In the genomic region with DNA sequence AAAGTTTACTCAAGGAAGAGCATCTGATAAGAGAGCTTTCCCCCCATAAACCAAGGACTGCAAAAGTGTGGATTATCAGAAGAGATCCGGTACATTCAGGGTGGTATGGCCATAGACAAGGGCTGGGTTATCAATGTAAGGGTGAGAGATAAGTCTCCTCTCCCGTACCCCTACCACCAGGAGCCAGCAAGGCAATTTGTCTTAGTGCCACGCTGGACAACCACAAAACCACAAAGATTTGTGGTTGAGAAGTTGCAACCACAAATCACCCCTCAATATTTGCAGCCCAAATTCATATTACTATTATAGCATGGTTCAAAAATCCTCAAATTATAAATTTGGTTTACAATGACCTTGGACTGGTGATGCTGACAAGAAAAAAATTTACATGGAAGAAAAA, we compare ENCODE assay signal across 21 cellular contexts. TPM values are rescaled to one million over a fixed set of nuclear protein-coding genes. Genes with fewer than 3 reads are reported as not detected.
A peak's percentile ranks its signal among the peaks of the same experiment; 100 is the strongest.
DNase-seq lines count a peak whose midpoint lies in the region; ATAC-seq and TF ChIP-seq lines count a peak whose summit lies in the region.
"Had no signal": no experiment of that assay in that cellular context is flagged by ENCODE, and none has a peak within 500 bp of the region (broad histone marks: within the 10 kb centered on the region; RNA-seq: fewer than 3 reads in every experiment).

No MANE protein-coding gene starts in this region.

- peak overlapping the region; percentile 19 for H3K4me3 Mint-ChIP-seq in activated CD8-positive, alpha-beta T cell treated with anti-CD3 and anti-CD28 coated beads, Interleukin-2, amount 10 ng/mL, durations not matched to agents 7 days and 5 days
- no peak overlapping the region for H3K4me3 Mint-ChIP-seq in activated CD8-positive, alpha-beta T cell treated with anti-CD3 and anti-CD28 coated beads for 36 hours
- no peak overlapping the region for H3K4me3 Mint-ChIP-seq in activated T-helper 2 cell treated with anti-CD3 and anti-CD28 coated beads, Interferon-gamma antibody, Interleukin-2, Interleukin-4, amounts not matched to agents 10 μg/mL and 5 μg/mL and 100 μg/mL, durations not matched to agents 14 hours and 24 hours and 36 hours (ENCODE audit: low read depth)
- H3K4me3 Mint-ChIP-seq in nephron progenitor cell: no peak overlapping the region
- H3K4me3 Mint-ChIP-seq: GM23338 had no signal

- H4K20me1 ChIP-seq in DND-41 (ENCODE audit: insufficient read depth, low read length): peaks cover 6% of the 10 kb centered on the region; the same call in 1 of the 2 replicates

- CTCF ChIA-PET in activated CD8-positive, alpha-beta T cell treated with anti-CD3 and anti-CD28 coated beads, Interleukin-2, amount 10 ng/mL, durations not matched to agents 7 days and 5 days (lab: Charles Lee): no interaction called here
- CTCF ChIA-PET in activated CD8-positive, alpha-beta T cell treated with anti-CD3 and anti-CD28 coated beads for 36 hours (lab: Charles Lee): interaction anchor here (1.0 to 1.3 kb wide), 2 partner anchors 14 to 57 kb away, joined by 3 to 4 read pairs; no protein-coding TSS in a partner anchor

- no peaks in the 10 kb centered on the region for H3K9me3 ChIP-seq in DND-41 (ENCODE audit: insufficient read depth, low read length, severe bottlenecking)
- H3K9me3 ChIP-seq: Caco-2 had no signal

- H3K9ac ChIP-seq in DND-41 (ENCODE audit: low read depth, low read length): no peak overlapping the region

- H2AFZ ChIP-seq in DND-41 (ENCODE audit: low read depth, low read length): no peak overlapping the region
- H2AFZ ChIP-seq: GM23338 had no signal

- no peak overlapping the region for H3K27ac ChIP-seq in DND-41 (ENCODE audit: low read length)

- H3K4me1 ChIP-seq in DND-41 (ENCODE audit: insufficient read depth, low read length): peaks cover 34% of the 10 kb centered on the region
- H3K4me1 ChIP-seq: Caco-2 had no signal

- no peaks in the 10 kb centered on the region for H3K27me3 Mint-ChIP-seq in activated CD8-positive, alpha-beta T cell treated with anti-CD3 and anti-CD28 coated beads, Interleukin-2, amount 10 ng/mL, durations not matched to agents 7 days and 5 days (ENCODE audit: low read depth)
- H3K27me3 Mint-ChIP-seq in activated CD8-positive, alpha-beta T cell treated with anti-CD3 and anti-CD28 coated beads for 36 hours: no peaks in the 10 kb centered on the region
- H3K27me3 Mint-ChIP-seq in activated T-helper 2 cell treated with anti-CD3 and anti-CD28 coated beads, Interferon-gamma antibody, Interleukin-2, Interleukin-4, amounts not matched to agents 10 μg/mL and 5 μg/mL and 100 μg/mL, durations not matched to agents 14 hours and 24 hours and 36 hours (ENCODE audit: low read depth): peaks cover 4% of the 10 kb centered on the region
- peaks cover 43% of the 10 kb centered on the region for H3K27me3 Mint-ChIP-seq in nephron progenitor cell (ENCODE audit: low read depth, poor library complexity)

- peaks cover 24% of the 10 kb centered on the region for H3K36me3 ChIP-seq in DND-41 (ENCODE audit: insufficient read depth, low read length)

- ATAC-seq in activated CD8-positive, alpha-beta T cell treated with anti-CD3 and anti-CD28 coated beads, Interleukin-2, amount 10 ng/mL, durations not matched to agents 7 days and 5 days: no peak
- no peak for ATAC-seq in activated CD8-positive, alpha-beta T cell treated with anti-CD3 and anti-CD28 coated beads for 36 hours
- ATAC-seq in DND-41 (ENCODE audit: insufficient read depth, low read depth): no peak
- ATAC-seq: GM23338, HCT116 had no signal

- no peaks in the 10 kb centered on the region for H3K27me3 ChIP-seq in DND-41 (ENCODE audit: insufficient read depth, low read length, poor library complexity)

- no peak overlapping the region for H3K4me2 ChIP-seq in DND-41 (ENCODE audit: insufficient read depth, low read length)
- H3K4me2 ChIP-seq: GM23338 had no signal

- H3K4me1 Mint-ChIP-seq in activated CD8-positive, alpha-beta T cell treated with anti-CD3 and anti-CD28 coated beads, Interleukin-2, amount 10 ng/mL, durations not matched to agents 7 days and 5 days (ENCODE audit: low read depth): peaks cover 47% of the 10 kb centered on the region
- H3K4me1 Mint-ChIP-seq in activated CD8-positive, alpha-beta T cell treated with anti-CD3 and anti-CD28 coated beads for 36 hours (ENCODE audit: low read depth): peaks cover 34% of the 10 kb centered on the region
- H3K4me1 Mint-ChIP-seq in activated T-helper 2 cell treated with anti-CD3 and anti-CD28 coated beads, Interferon-gamma antibody, Interleukin-2, Interleukin-4, amounts not matched to agents 10 μg/mL and 5 μg/mL and 100 μg/mL, durations not matched to agents 14 hours and 24 hours and 36 hours (ENCODE audit: low read depth): peaks cover 32% of the 10 kb centered on the region
- peaks cover 31% of the 10 kb centered on the region for H3K4me1 Mint-ChIP-seq in nephron progenitor cell

- peaks cover 36% of the 10 kb centered on the region for H3K79me2 ChIP-seq in DND-41 (ENCODE audit: insufficient read depth, low read length)

- POLR2A ChIA-PET in activated CD8-positive, alpha-beta T cell treated with anti-CD3 and anti-CD28 coated beads, Interleukin-2, amount 10 ng/mL, durations not matched to agents 7 days and 5 days (lab: Charles Lee): interaction anchor here (1.2 to 4.0 kb wide), 2 partner anchors 10 to 56 kb away, joined by 4 to 45 read pairs; a partner anchor contains a TSS
- POLR2A ChIA-PET in activated CD8-positive, alpha-beta T cell treated with anti-CD3 and anti-CD28 coated beads for 36 hours (lab: Charles Lee): no interaction called here

- TF ChIP-seq CTCF in activated CD8-positive, alpha-beta T cell treated with anti-CD3 and anti-CD28 coated beads for 36 hours (IDR thresholded peaks at IDR 0.05): no peak
- no peak for TF ChIP-seq CTCF in DND-41 (IDR thresholded peaks at IDR 0.05; ENCODE audit: borderline replicate concordance, extremely low read depth, low read length, poor library complexity, severe bottlenecking)
- TF ChIP-seq CTCF in nephron progenitor cell (IDR thresholded peaks at IDR 0.05): no peak

- no peak overlapping the region for H3K27ac Mint-ChIP-seq in activated CD8-positive, alpha-beta T cell treated with anti-CD3 and anti-CD28 coated beads, Interleukin-2, amount 10 ng/mL, durations not matched to agents 7 days and 5 days
- H3K27ac Mint-ChIP-seq in activated CD8-positive, alpha-beta T cell treated with anti-CD3 and anti-CD28 coated beads for 36 hours: no peak overlapping the region
- H3K27ac Mint-ChIP-seq in activated T-helper 2 cell treated with anti-CD3 and anti-CD28 coated beads, Interferon-gamma antibody, Interleukin-2, Interleukin-4, amounts not matched to agents 10 μg/mL and 5 μg/mL and 100 μg/mL, durations not matched to agents 14 hours and 24 hours and 36 hours: no peak overlapping the region
- H3K27ac Mint-ChIP-seq in nephron progenitor cell: no peak overlapping the region
- H3K27ac Mint-ChIP-seq: CD14-positive monocyte, GM23338 had no signal

- no peaks in the 10 kb centered on the region for H3K9me3 Mint-ChIP-seq in activated CD8-positive, alpha-beta T cell treated with anti-CD3 and anti-CD28 coated beads, Interleukin-2, amount 10 ng/mL, durations not matched to agents 7 days and 5 days (ENCODE audit: insufficient read depth)
- H3K9me3 Mint-ChIP-seq in activated CD8-positive, alpha-beta T cell treated with anti-CD3 and anti-CD28 coated beads for 36 hours: no peaks in the 10 kb centered on the region
- H3K9me3 Mint-ChIP-seq in activated T-helper 2 cell treated with anti-CD3 and anti-CD28 coated beads, Interferon-gamma antibody, Interleukin-2, Interleukin-4, amounts not matched to agents 10 μg/mL and 5 μg/mL and 100 μg/mL, durations not matched to agents 14 hours and 24 hours and 36 hours: no peaks in the 10 kb centered on the region
- H3K9me3 Mint-ChIP-seq in nephron progenitor cell: peaks cover 7% of the 10 kb centered on the region
- H3K9me3 Mint-ChIP-seq: GM23338 had no signal

- no peak for DNase-seq in activated CD8-positive, alpha-beta T cell treated with anti-CD3 and anti-CD28 coated beads, Interleukin-2, amount 10 ng/mL, durations not matched to agents 7 days and 5 days
- DNase-seq in activated CD8-positive, alpha-beta T cell treated with anti-CD3 and anti-CD28 coated beads for 36 hours: no peak
- DNase-seq in DND-41 (peak; percentile 2), myocyte (ENCODE audit: low read depth) (peak; percentile 31), SIG-M5 (lab: John Stamatoyannopoulos, UW) (no peak), nephron progenitor cell (no peak), NAMALWA (ENCODE audit: low spot score) (no peak)
- peak; percentile 3 for DNase-seq in activated T-helper 2 cell treated with anti-CD3 and anti-CD28 coated beads, Interferon-gamma antibody, Interleukin-2, Interleukin-4, amounts not matched to agents 10 μg/mL and 5 μg/mL and 100 μg/mL, durations not matched to agents 14 hours and 24 hours and 36 hours (ENCODE audit: low spot score)
- DNase-seq: 8988T, Caco-2, DMS153, GF-D8, NCI-H1417, NCI-H187 treated with DMSO at 0.1 percent for 48 hours, NCI-H2227 treated with DMSO at 0.1 percent for 48 hours, NCI-H524, NCI-H82, SHP77 had no signal

- intact Hi-C loops in activated CD8-positive, alpha-beta T cell treated with anti-CD3 and anti-CD28 coated beads for 36 hours (cut with micrococcal nuclease): no loop called here
- intact Hi-C loops in activated T-helper 2 cell treated with anti-CD3 and anti-CD28 coated beads, Interferon-gamma antibody, Interleukin-2, Interleukin-4, amounts not matched to agents 10 μg/mL and 5 μg/mL and 100 μg/mL, durations not matched to agents 14 hours and 24 hours and 36 hours (cut with micrococcal nuclease): no loop called here

- no peak overlapping the region for H3K4me3 ChIP-seq in DND-41 (ENCODE audit: low read depth in 1 of 2, low read length in 2 of 2)
- H3K4me3 ChIP-seq: GM23338 had no signal

- H3K36me3 Mint-ChIP-seq in activated CD8-positive, alpha-beta T cell treated with anti-CD3 and anti-CD28 coated beads, Interleukin-2, amount 10 ng/mL, durations not matched to agents 7 days and 5 days (ENCODE audit: low read depth): peaks cover 23% of the 10 kb centered on the region
- peaks cover 29% of the 10 kb centered on the region for H3K36me3 Mint-ChIP-seq in activated CD8-positive, alpha-beta T cell treated with anti-CD3 and anti-CD28 coated beads for 36 hours (ENCODE audit: low read depth)
- H3K36me3 Mint-ChIP-seq in activated T-helper 2 cell treated with anti-CD3 and anti-CD28 coated beads, Interferon-gamma antibody, Interleukin-2, Interleukin-4, amounts not matched to agents 10 μg/mL and 5 μg/mL and 100 μg/mL, durations not matched to agents 14 hours and 24 hours and 36 hours (ENCODE audit: low read depth): peaks cover 21% of the 10 kb centered on the region
- H3K36me3 Mint-ChIP-seq in nephron progenitor cell (ENCODE audit: low read depth): peaks cover 8% of the 10 kb centered on the region

RNA-seq across cellular contexts. Expression of a gene that starts 2.3 kb away (rescaled TPM):
- 10 to 100 TPM; 34.8 to 36.3 TPM for total RNA-seq in activated CD8-positive, alpha-beta T cell treated with anti-CD3 and anti-CD28 coated beads, Interleukin-2, amount 10 ng/mL, durations not matched to agents 7 days and 5 days
- 10 to 100 TPM; 31.8 to 35.8 TPM for total RNA-seq in activated CD8-positive, alpha-beta T cell treated with anti-CD3 and anti-CD28 coated beads for 36 hours
- 31.2 and 31.7 TPM in 2 replicates for total RNA-seq in activated T-helper 2 cell treated with anti-CD3 and anti-CD28 coated beads, Interferon-gamma antibody, Interleukin-2, Interleukin-4, amounts not matched to agents 10 μg/mL and 5 μg/mL and 100 μg/mL, durations not matched to agents 14 hours and 24 hours and 36 hours
- total RNA-seq in myocyte: 11.2 and 13.7 TPM in 2 replicates
- 8.4 TPM for polyA plus RNA-seq in myocyte (2012)

RNA-seq across cellular contexts. Expression of a gene that starts 16.4 kb away (rescaled TPM):
- total RNA-seq in activated CD8-positive, alpha-beta T cell treated with anti-CD3 and anti-CD28 coated beads, Interleukin-2, amount 10 ng/mL, durations not matched to agents 7 days and 5 days: 1 to 10 TPM; 1.2 to 1.4 TPM
- total RNA-seq in activated CD8-positive, alpha-beta T cell treated with anti-CD3 and anti-CD28 coated beads for 36 hours: 1 to 10 TPM in 1 of 2 experiments, under 1 TPM in 1; 0.92 to 2.2 TPM
- 1.3 and 1.9 TPM in 2 replicates for total RNA-seq in activated T-helper 2 cell treated with anti-CD3 and anti-CD28 coated beads, Interferon-gamma antibody, Interleukin-2, Interleukin-4, amounts not matched to agents 10 μg/mL and 5 μg/mL and 100 μg/mL, durations not matched to agents 14 hours and 24 hours and 36 hours
- 1.2 and 1.4 TPM in 2 replicates for total RNA-seq in myocyte
- polyA plus RNA-seq in myocyte (2012): 7.7 TPM
- total RNA-seq: GM23338 had no signal

RNA-seq across cellular contexts. Expression of a gene that starts 56.1 kb away (rescaled TPM):
- total RNA-seq in activated CD8-positive, alpha-beta T cell treated with anti-CD3 and anti-CD28 coated beads, Interleukin-2, amount 10 ng/mL, durations not matched to agents 7 days and 5 days: 100 to 1,000 TPM; 101 to 108 TPM
- 10 to 100 TPM; 63.0 to 65.2 TPM for total RNA-seq in activated CD8-positive, alpha-beta T cell treated with anti-CD3 and anti-CD28 coated beads for 36 hours
- total RNA-seq in activated T-helper 2 cell treated with anti-CD3 and anti-CD28 coated beads, Interferon-gamma antibody, Interleukin-2, Interleukin-4, amounts not matched to agents 10 μg/mL and 5 μg/mL and 100 μg/mL, durations not matched to agents 14 hours and 24 hours and 36 hours: 68.3 and 72.8 TPM in 2 replicates
- total RNA-seq in myocyte: 105 and 110 TPM in 2 replicates
- 48.8 TPM for polyA plus RNA-seq in myocyte (2012)

Comparison
In these comparisons a context has a peak if more than half of its experiments do, and no peak if none do; other contexts are left out.
1. DNase-seq: peak in DND-41 (single experiment), activated T-helper 2 cell treated with anti-CD3 and anti-CD28 coated beads, Interferon-gamma antibody, Interleukin-2, Interleukin-4, amounts not matched to agents 10 μg/mL and 5 μg/mL and 100 μg/mL, durations not matched to agents 14 hours and 24 hours and 36 hours (single experiment) and myocyte (single experiment); none in activated CD8-positive, alpha-beta T cell treated with anti-CD3 and anti-CD28 coated beads, Interleukin-2, amount 10 ng/mL, durations not matched to agents 7 days and 5 days (single experiment), activated CD8-positive, alpha-beta T cell treated with anti-CD3 and anti-CD28 coated beads for 36 hours (single experiment), SIG-M5 (single experiment), nephron progenitor cell (single experiment) and NAMALWA (single experiment).